ENCODE assay signal across 10 cellular contexts in the genomic region with DNA sequence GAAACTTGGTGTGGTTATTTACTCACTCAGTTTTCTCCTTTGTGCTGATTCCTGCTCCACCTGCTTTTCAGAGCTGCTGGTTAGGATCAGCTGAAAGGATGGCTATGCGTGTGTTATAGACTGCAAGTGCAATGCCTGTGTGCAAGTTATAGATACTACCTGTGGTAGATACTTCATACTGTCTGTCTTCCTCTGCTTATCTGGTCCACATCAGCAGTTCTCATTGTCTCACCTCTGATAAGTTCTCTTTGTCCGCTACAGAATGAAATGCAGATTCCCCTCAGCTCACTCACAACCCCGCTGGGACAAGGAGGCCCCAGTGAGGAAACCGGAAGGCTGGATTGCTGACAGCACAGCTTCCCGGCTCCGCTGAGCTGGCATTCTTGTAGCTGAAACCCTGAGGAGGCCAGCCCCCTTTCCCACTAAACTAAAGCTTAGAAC. TPM values are rescaled to one million over a fixed set of nuclear protein-coding genes. Genes with fewer than 3 reads are reported as not detected.
DNase-seq lines count a peak whose midpoint lies in the region; ATAC-seq and TF ChIP-seq lines count a peak whose summit lies in the region.
"Had no signal": no experiment of that assay in that cellular context is flagged by ENCODE, and none has a peak within 500 bp of the region (broad histone marks: within the 10 kb centered on the region; RNA-seq: fewer than 3 reads in every experiment).

No MANE protein-coding gene starts in this region.

- H3K27me3 ChIP-seq in OCI-LY1 (ENCODE audit: insufficient read depth, low read length) (no peaks in the 10 kb centered on the region), fibroblast of lung (ENCODE audit: control insufficient read depth, insufficient read depth, low read length) (no peaks in the 10 kb centered on the region)
- H3K27me3 ChIP-seq in naive thymus-derived CD4-positive, alpha-beta T cell (ENCODE audit: control insufficient read depth in 2 of 2, insufficient read depth in 2 of 2, low read length in 2 of 2) = no peaks in the 10 kb centered on the region
- H3K27me3 ChIP-seq: tibial nerve had no signal

- H3K9me2 ChIP-seq in OCI-LY1 (ENCODE audit: low read depth, low read length) = no peaks in the 10 kb centered on the region

- no peaks in the 10 kb centered on the region for H3F3A ChIP-seq in OCI-LY1 (ENCODE audit: insufficient read depth, low read length)

- H3K4me2 ChIP-seq in OCI-LY1 (ENCODE audit: low read length) = peak overlapping the region; percentile 40
- H3K4me2 ChIP-seq in fibroblast of lung (ENCODE audit: extremely low read depth, insufficient read depth, low read length) = no peak overlapping the region

- peak; percentile 49 for ATAC-seq in naive thymus-derived CD4-positive, alpha-beta T cell
- ATAC-seq in HG02759 (IDR thresholded peaks at IDR 0.05; ENCODE audit: unreplicated experiment) (no peak), GM18870 (IDR thresholded peaks at IDR 0.05; ENCODE audit: unreplicated experiment) (no peak)

- peak; percentile 73 for DNase-seq in AG08395 (ENCODE audit: low spot score)
- peak; percentile 67 to 87 for DNase-seq in fibroblast of lung (ENCODE audit: low read depth in 2 of 2)
- no peak for DNase-seq in naive thymus-derived CD4-positive, alpha-beta T cell
- no peak for DNase-seq in ureter (ENCODE audit: low spot score)
- DNase-seq in NCI-H524 (lab: John Stamatoyannopoulos, UW) = no peak
- DNase-seq: T-helper 9 cell had no signal

- no peak overlapping the region for H3K4me3 Mint-ChIP-seq in naive thymus-derived CD4-positive, alpha-beta T cell

- H4K20me1 ChIP-seq in OCI-LY1 (ENCODE audit: insufficient read depth, low read length) = no peaks in the 10 kb centered on the region
- H4K20me1 ChIP-seq in fibroblast of lung (ENCODE audit: control insufficient read depth, extremely low read depth, insufficient read depth, low read length) = no peaks in the 10 kb centered on the region

- H3K4me1 ChIP-seq in OCI-LY1 (ENCODE audit: insufficient read depth, low read length, severe bottlenecking) (peaks cover 50% of the 10 kb centered on the region), fibroblast of lung (ENCODE audit: control insufficient read depth, extremely low read depth, insufficient read depth, low read length) (peaks cover 19% of the 10 kb centered on the region)
- peaks cover 0 to 4% of the 10 kb centered on the region in 2 donors for H3K4me1 ChIP-seq in naive thymus-derived CD4-positive, alpha-beta T cell (ENCODE audit: control insufficient read depth in 2 of 2, insufficient read depth in 2 of 2, low read length in 2 of 2)

- H3K27ac Mint-ChIP-seq in naive thymus-derived CD4-positive, alpha-beta T cell = no peak overlapping the region

- no peaks in the 10 kb centered on the region for H3K36me3 Mint-ChIP-seq in naive thymus-derived CD4-positive, alpha-beta T cell

- intact Hi-C loops in naive thymus-derived CD4-positive, alpha-beta T cell (cut with micrococcal nuclease) = no loop called here

- peaks cover 0 to 18% (median 4%) of the 10 kb centered on the region in 7 donors for H3K4me1 Mint-ChIP-seq in naive thymus-derived CD4-positive, alpha-beta T cell

- H3K4me3 ChIP-seq in OCI-LY1 (ENCODE audit: low read depth, low read length, poor library complexity, severe bottlenecking) (peak overlapping the region; percentile 13), fibroblast of lung (replicated peaks in 1 of 4; ENCODE audit: control extremely low read depth in 1 of 4, insufficient read depth in 1 of 4, low read depth in 3 of 4, low read length in 4 of 4) (no peak overlapping the region)
- no peak overlapping the region for H3K4me3 ChIP-seq in naive thymus-derived CD4-positive, alpha-beta T cell (ENCODE audit: low read length)

- no peaks in the 10 kb centered on the region for H3K9me3 Mint-ChIP-seq in naive thymus-derived CD4-positive, alpha-beta T cell

- POLR2A ChIA-PET in naive thymus-derived CD4-positive, alpha-beta T cell (lab: Charles Lee) = no interaction called here

- H3K27me3 Mint-ChIP-seq in naive thymus-derived CD4-positive, alpha-beta T cell = peaks cover 14 to 25% (median 17%) of the 10 kb centered on the region in 5 donors

- TF ChIP-seq CTCF in OCI-LY1 (IDR thresholded peaks at IDR 0.05; ENCODE audit: low read length) (no peak), fibroblast of lung (conservative IDR thresholded peaks at IDR 0.05 in 1 of 2, IDR thresholded peaks at IDR 0.05 in 1 of 2; ENCODE audit: low read depth in 1 of 2, low read length in 2 of 2) (no peak)

- H3K27ac ChIP-seq in OCI-LY1 (ENCODE audit: low read depth, low read length, poor library complexity, severe bottlenecking) (peak overlapping the region; percentile 61), fibroblast of lung (ENCODE audit: insufficient read depth, low read length) (peak overlapping the region; percentile 31)
- H3K27ac ChIP-seq in naive thymus-derived CD4-positive, alpha-beta T cell (ENCODE audit: low read depth, low read length) = no peak overlapping the region

- peak overlapping the region; percentile 17; the same call in 1 of the 2 replicates for H3K9ac ChIP-seq in OCI-LY1 (ENCODE audit: low read length)
- no peak overlapping the region for H3K9ac ChIP-seq in fibroblast of lung (ENCODE audit: insufficient read depth, low read length)

- H2AFZ ChIP-seq in OCI-LY1 (ENCODE audit: low read length) (no peak overlapping the region), fibroblast of lung (ENCODE audit: low read length) (no peak overlapping the region)

- H3K79me2 ChIP-seq in OCI-LY1 (ENCODE audit: insufficient read depth, low read length) = no peaks in the 10 kb centered on the region
- H3K79me2 ChIP-seq in fibroblast of lung (ENCODE audit: control insufficient read depth, insufficient read depth, low read length) = no peaks in the 10 kb centered on the region

- CTCF ChIA-PET in naive thymus-derived CD4-positive, alpha-beta T cell (lab: Charles Lee) = no interaction called here

- H3K9me3 ChIP-seq in OCI-LY1 (ENCODE audit: low read length) = no peaks in the 10 kb centered on the region
- H3K9me3 ChIP-seq in fibroblast of lung (ENCODE audit: control insufficient read depth, insufficient read depth, low read depth, low read length) = no peaks in the 10 kb centered on the region
- H3K9me3 ChIP-seq in naive thymus-derived CD4-positive, alpha-beta T cell (ENCODE audit: control insufficient read depth in 2 of 3, low read length in 3 of 3) = no peaks in the 10 kb centered on the region
- H3K9me3 ChIP-seq: tibial nerve had no signal

- H3K36me3 ChIP-seq in OCI-LY1 (ENCODE audit: insufficient read depth, low read length) (no peaks in the 10 kb centered on the region), fibroblast of lung (ENCODE audit: control insufficient read depth, insufficient read depth, low read length) (peaks cover 3% of the 10 kb centered on the region)
- H3K36me3 ChIP-seq in naive thymus-derived CD4-positive, alpha-beta T cell (ENCODE audit: control insufficient read depth in 2 of 3, insufficient read depth in 3 of 3, low read length in 3 of 3) = no peaks in the 10 kb centered on the region
- H3K36me3 ChIP-seq: tibial nerve had no signal

RNA-seq across cellular contexts. Expression of gene LYVE1, which starts 37.5 kb away (rescaled TPM):
- under 0.01 and 0.17 TPM in 2 replicates for total RNA-seq in fibroblast of lung
- 0.01 and 0.08 TPM in 2 replicates for polyA plus RNA-seq in fibroblast of lung
- polyA plus RNA-seq in fibroblast of lung (2012) = not detected in 2 replicates
- not detected in 2 replicates for polyA minus RNA-seq in fibroblast of lung (ENCODE audit: low replicate concordance)
- not detected for total RNA-seq in naive thymus-derived CD4-positive, alpha-beta T cell
- not detected for polyA plus RNA-seq in naive thymus-derived CD4-positive, alpha-beta T cell
- total RNA-seq in ureter = 30.8 TPM

Comparison
In these comparisons a context has a peak if more than half of its experiments do, and no peak if none do; other contexts are left out.
1. DNase-seq: peak in AG08395 (single experiment) and fibroblast of lung (2 of 2); none in naive thymus-derived CD4-positive, alpha-beta T cell (0 of 9), ureter (single experiment) and NCI-H524 (0 of 2).
2. RNA of gene LYVE1, which starts 37.5 kb away (total RNA-seq): 30.8 TPM in ureter (single experiment); under 0.01 to 0.17 TPM in fibroblast of lung and not detected in naive thymus-derived CD4-positive, alpha-beta T cell; every median in the first group is over 10 times any median in the second.